In the genomic region with DNA sequence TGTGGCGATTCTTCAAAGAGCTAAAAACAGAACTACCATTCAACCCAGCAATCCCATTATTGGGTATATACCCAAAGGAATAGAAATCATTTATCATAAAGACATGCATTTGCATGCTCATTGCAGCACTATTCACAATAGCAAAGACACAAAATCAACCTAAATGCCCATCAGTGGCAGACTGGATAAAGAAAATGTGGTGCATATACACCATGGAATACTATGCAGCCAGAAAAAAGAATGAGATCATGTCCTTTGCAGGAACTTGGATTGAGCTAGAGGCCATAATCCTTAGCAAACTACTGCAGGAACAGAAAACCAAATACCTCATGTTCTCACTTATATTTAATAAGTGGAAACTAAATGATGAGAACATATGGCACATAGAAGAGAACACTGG, we compare ENCODE assay signal across 2 cellular contexts. TPM values are rescaled to one million over a fixed set of nuclear protein-coding genes. Genes with fewer than 3 reads are reported as not detected.
"Had no signal": no experiment of that assay in that cellular context is flagged by ENCODE, and none has a peak within 500 bp of the region (broad histone marks: within the 10 kb centered on the region; RNA-seq: fewer than 3 reads in every experiment).

No MANE protein-coding gene starts in this region.

RNA-seq across cellular contexts. Expression of gene CPA2, which starts 20.2 kb away (rescaled TPM):
- total RNA-seq: G401 had no signal

RNA-seq across cellular contexts. Expression of gene SSMEM1, which starts 38.8 kb away (rescaled TPM):
- total RNA-seq: G401, GM12878 had no signal
- polyA plus RNA-seq: GM12878 had no signal

RNA-seq across cellular contexts. Expression of gene CPA4, which starts 46.5 kb away (rescaled TPM):
- total RNA-seq: G401 had no signal
